Comparison of ENCODE assay signal across 7 cellular contexts in genomic region chr13:49918106-49918505, GRCh38. TPM values are rescaled to one million over a fixed set of nuclear protein-coding genes. Genes with fewer than 3 reads are reported as not detected.
DNase-seq lines count a peak whose midpoint lies in the region; ATAC-seq and TF ChIP-seq lines count a peak whose summit lies in the region.
"Not testable (repeated sequence)": the region's sequence is repeated elsewhere in the genome, so short reads cannot be mapped to it uniquely, and the experiment has no call there.

No MANE protein-coding gene starts in this region.

- H3K9me2 ChIP-seq in Karpas-422 (replicated peaks; ENCODE audit: insufficient read depth, low read length), result not testable (repeated sequence)

- dilution Hi-C loops in IMR-90 (cut with HindIII; ENCODE audit: low sequenced_read_pairs, unreplicated experiment), result not testable (repeated sequence)

- H2BK120ac ChIP-seq in IMR-90 (ENCODE audit: low read depth, low read length), result not testable (repeated sequence)

- intact Hi-C loops in IMR-90 (cut with micrococcal nuclease), result not testable (repeated sequence)

- not testable (repeated sequence) for H2BK15ac ChIP-seq in IMR-90 (ENCODE audit: low read depth, low read length)

- not testable (repeated sequence) for H3K9me3 ChIP-seq in IMR-90 (ENCODE audit: control insufficient read depth, insufficient read depth, low read length); Karpas-422 (ENCODE audit: low read length)

- not testable (repeated sequence) for TF ChIP-seq POLR2A in IMR-90 (IDR thresholded peaks at IDR 0.05; ENCODE audit: low read depth, low read length)

- not testable (repeated sequence) for TF ChIP-seq RAD21 in IMR-90 (IDR thresholded peaks at IDR 0.05; ENCODE audit: low read length)

- H3K14ac ChIP-seq in IMR-90 (replicated peaks; ENCODE audit: low read depth, low read length), result not testable (repeated sequence)

- H2BK20ac ChIP-seq in IMR-90 (ENCODE audit: low read depth, low read length), result not testable (repeated sequence)

- not testable (repeated sequence) for H3K79me1 ChIP-seq in IMR-90 (ENCODE audit: low read depth in 1 of 2, low read length in 2 of 2)

- CTCF ChIA-PET in IMR-90 (lab: Yijun Ruan, JAX), result not testable (repeated sequence)

- H4K20me1 ChIP-seq in IMR-90 (ENCODE audit: insufficient read depth, low read length); Karpas-422 (ENCODE audit: insufficient read depth, low read depth, low read length): not testable (repeated sequence)

- not testable (repeated sequence) for H3K18ac ChIP-seq in IMR-90 (ENCODE audit: low read depth, low read length)

- H4K91ac ChIP-seq in IMR-90 (ENCODE audit: insufficient read depth, low read depth, low read length), result not testable (repeated sequence)

- H3K4me3 ChIP-seq in IMR-90 (ENCODE audit: insufficient read depth, low read depth, low read length); Karpas-422 (ENCODE audit: low read length): not testable (repeated sequence)

- not testable (repeated sequence) for H2AK9ac ChIP-seq in IMR-90 (replicated peaks; ENCODE audit: low read depth, low read length, poor library complexity)

- not testable (repeated sequence) for H3K56ac ChIP-seq in IMR-90 (ENCODE audit: extremely low read depth, insufficient read depth, low read length)

- not testable (repeated sequence) for H3K79me2 ChIP-seq in Karpas-422 (ENCODE audit: low read length)

- H4K5ac ChIP-seq in IMR-90 (ENCODE audit: low read depth, low read length), result not testable (repeated sequence)

- H3K36me3 ChIP-seq in IMR-90 (ENCODE audit: control insufficient read depth, insufficient read depth, low read length) (peaks cover 24% of the 10 kb centered on the region), Karpas-422 (ENCODE audit: insufficient read depth, low read length) (peaks cover 11% of the 10 kb centered on the region)

- H3K27me3 ChIP-seq in IMR-90 (ENCODE audit: control insufficient read depth, insufficient read depth, low read length); Karpas-422 (ENCODE audit: low read length): not testable (repeated sequence)

- not testable (repeated sequence) for H3K27ac ChIP-seq in IMR-90 (ENCODE audit: insufficient read depth, low read length); Karpas-422 (ENCODE audit: low read length)

- WGBS in IMR-90 (ENCODE audit: extremely low coverage in 2 of 2, insufficient read length in 1 of 2), 2 experiments, result 98% methylated on average over 7 of the region's 8 CpGs; no CpG with 5 or more reads in 1 of the 2 experiments

- POLR2A ChIA-PET in IMR-90 (lab: Charles Lee; ENCODE audit: unreplicated experiment), result not testable (repeated sequence)

- DNase-seq in HCEC 1CT (peak; percentile 11), IMR-90 (peak; percentile 18), Karpas-422 (peak; percentile 17), M059J (ENCODE audit: low read depth) (peak; percentile 28), amniotic epithelial cell (ENCODE audit: low read depth) (peak; percentile 53), iris pigment epithelial cell (ENCODE audit: low read depth) (peak; percentile 55)

- not testable (repeated sequence) for H2AK5ac ChIP-seq in IMR-90 (ENCODE audit: low read depth, low read length)

- not testable (repeated sequence) for BruUV-seq in IMR-90 (replicated peaks; lab: Mats Ljungman, UMichigan)

- not testable (repeated sequence) for H3K4me2 ChIP-seq in IMR-90 (ENCODE audit: low read depth, low read length); Karpas-422 (ENCODE audit: low read depth, low read length, poor library complexity, severe bottlenecking)

- H3K9ac ChIP-seq in IMR-90 (ENCODE audit: low read depth, low read length); Karpas-422 (ENCODE audit: low read length): not testable (repeated sequence)

- H2BK5ac ChIP-seq in IMR-90 (ENCODE audit: low read depth, low read length, poor library complexity, severe bottlenecking), result not testable (repeated sequence)

- TF ChIP-seq CTCF in IMR-90 (conservative IDR thresholded peaks at IDR 0.05; ENCODE audit: low read depth, low read length), result not testable (repeated sequence)

- not testable (repeated sequence) for ATAC-seq in IMR-90 (ENCODE audit: low read depth); SK-N-SH treated with all-trans-retinoic acid at 6 μM for 48 hours

- H3K9me1 ChIP-seq in IMR-90 (ENCODE audit: insufficient read depth, low read length), result not testable (repeated sequence)

- not testable (repeated sequence) for H3K4me1 ChIP-seq in IMR-90 (ENCODE audit: control insufficient read depth, insufficient read depth, low read length); Karpas-422 (ENCODE audit: low read length)

- not testable (repeated sequence) for H3K4ac ChIP-seq in IMR-90 (ENCODE audit: low read depth, low read length)

- not testable (repeated sequence) for H4K8ac ChIP-seq in IMR-90 (ENCODE audit: low read depth in 2 of 2, low read length in 2 of 2)

- not testable (repeated sequence) for H3K23ac ChIP-seq in IMR-90 (ENCODE audit: low read depth, low read length)

- in situ Hi-C loops in IMR-90 (cut with MboI; ENCODE audit: low sequenced_read_pairs), result not testable (repeated sequence)

- H2AFZ ChIP-seq in IMR-90 (replicated peaks; ENCODE audit: low read length, poor library complexity); Karpas-422 (ENCODE audit: low read length): not testable (repeated sequence)

TF ChIP-seq in SK-N-SH treated with all-trans-retinoic acid at 6 μM for 48 hours, 23 proteins besides CTCF, POLR2A, EP300 and RAD21:
- peak; percentile 23; the same call in 1 of the 2 replicates for TF ChIP-seq ISL1 (CRISPR knock-in tag; IDR thresholded peaks at IDR 0.05)

RNA-seq across cellular contexts. Expression of gene SPRYD7, which starts 18.0 kb away (rescaled TPM):
- total RNA-seq in IMR-90 (2012; rRNA removed), result 5.6 and 9.7 TPM in 2 replicates
- polyA plus RNA-seq in IMR-90 (2012; rRNA removed), result 6.3 and 20.2 TPM in 2 replicates
- 3.1 and 3.9 TPM in 2 replicates for polyA plus RNA-seq in IMR-90 (2012; cell fraction: cytosol; rRNA removed)
- polyA plus RNA-seq in IMR-90 (2012; cell fraction: nucleus; rRNA removed; ENCODE audit: low replicate concordance), result 1.2 and 3.3 TPM in 2 replicates
- 7.0 and 14.1 TPM in 2 replicates for total RNA-seq in Karpas-422 (2014; rRNA removed; shearing (Covaris generic); ENCODE audit: low replicate concordance)
- 9.4 and 11.8 TPM in 2 replicates for total RNA-seq in M059J (2014; rRNA removed; shearing (Covaris generic))
